In genomic region chr1:1371741-1372711, GRCh38 we compare ENCODE assay signal across 1 cellular context.
A peak's percentile ranks its signal among the peaks of the same experiment; 100 is the strongest.
TF ChIP-seq lines count a peak whose summit lies in the region.

No MANE protein-coding gene starts in this region.

TF ChIP-seq in HepG2, 621 proteins besides CTCF, POLR2A, EP300 and RAD21 (continued from another document and continues in another):
- TF ChIP-seq ARID5B (CRISPR knock-in tag; IDR thresholded peaks at IDR 0.05) (no peak), PBX2 (CRISPR knock-in tag; IDR thresholded peaks at IDR 0.05) (no peak), ZBTB49 (CRISPR knock-in tag; IDR thresholded peaks at IDR 0.05; ENCODE audit: borderline replicate concordance) (no peak), KDM2A (CRISPR knock-in tag; IDR thresholded peaks at IDR 0.05; ENCODE audit: borderline replicate concordance, low read depth) (peak; percentile 67; the same call in 1 of the 2 replicates), MTA1 (CRISPR knock-in tag; IDR thresholded peaks at IDR 0.05; ENCODE audit: borderline replicate concordance) (0 out of 2 replicates have a peak, but pooled peaks have one; percentile 59), NCOA5 (CRISPR knock-in tag; IDR thresholded peaks at IDR 0.05) (no peak), IKZF5 (CRISPR knock-in tag; IDR thresholded peaks at IDR 0.05) (peak; percentile 22; the same call in 1 of the 2 replicates), KLF16 (CRISPR knock-in tag; IDR thresholded peaks at IDR 0.05) (0 out of 4 replicates have a peak, but pooled peaks of 1 of the 2 experiments have one; percentile 30), KDM4B (CRISPR knock-in tag; IDR thresholded peaks at IDR 0.05) (no peak), CEBPZ (IDR thresholded peaks at IDR 0.05; ENCODE audit: low read length) (no peak), NONO (IDR thresholded peaks at IDR 0.05) (no peak), NONO (CRISPR knock-in tag; conservative IDR thresholded peaks at IDR 0.05) (0 out of 2 replicates have a peak, but pooled peaks have one; percentile 51), GFI1 (CRISPR knock-in tag; IDR thresholded peaks at IDR 0.05; ENCODE audit: borderline replicate concordance) (no peak), SRY (CRISPR knock-in tag; IDR thresholded peaks at IDR 0.05) (no peak), HNRNPL (IDR thresholded peaks at IDR 0.05; ENCODE audit: low read depth, low read length) (0 out of 2 replicates have a peak, but pooled peaks have one; percentile 45), ESRRA (CRISPR knock-in tag; IDR thresholded peaks at IDR 0.05; ENCODE audit: low read depth) (no peak), KDM3A (CRISPR knock-in tag; IDR thresholded peaks at IDR 0.05; ENCODE audit: low read depth) (peak; percentile 23; the same call in 1 of the 2 replicates), ZNF619 (CRISPR knock-in tag; IDR thresholded peaks at IDR 0.05) (peak; percentile 13; the same call in 1 of the 2 replicates), ZNF879 (CRISPR knock-in tag; IDR thresholded peaks at IDR 0.05) (no peak), RARA (CRISPR knock-in tag; IDR thresholded peaks at IDR 0.05) (no peak), STAG1 (CRISPR knock-in tag; IDR thresholded peaks at IDR 0.05) (peak; percentile 71), XRCC5 (optimal IDR thresholded peaks at IDR 0.05; ENCODE audit: low read length) (peak; percentile 80), SMC3 (IDR thresholded peaks at IDR 0.05; ENCODE audit: low read length) (peak; percentile 58; the same call in 1 of the 2 replicates), ZNF280D (CRISPR knock-in tag; IDR thresholded peaks at IDR 0.05) (0 out of 2 replicates have a peak, but pooled peaks have one; percentile 32), HNRNPLL (IDR thresholded peaks at IDR 0.05; ENCODE audit: low read depth, low read length, poor library complexity, severe bottlenecking) (no peak), NR2C2 (CRISPR knock-in tag; IDR thresholded peaks at IDR 0.05; ENCODE audit: borderline replicate concordance) (no peak), GABPA (IDR thresholded peaks at IDR 0.05; ENCODE audit: low read depth, low read length) (no peak), GABPA (CRISPR knock-in tag; IDR thresholded peaks at IDR 0.05; ENCODE audit: low read depth) (peak; percentile 57), ZBTB37 (CRISPR knock-in tag; IDR thresholded peaks at IDR 0.05) (no peak), ZNF547 (CRISPR knock-in tag; IDR thresholded peaks at IDR 0.05) (0 out of 2 replicates have a peak, but pooled peaks have one; percentile 21), ZNF30 (CRISPR knock-in tag; IDR thresholded peaks at IDR 0.05) (no peak), MIER2 (CRISPR knock-in tag; IDR thresholded peaks at IDR 0.05) (no peak), CAMTA2 (CRISPR knock-in tag; IDR thresholded peaks at IDR 0.05; ENCODE audit: borderline replicate concordance) (no peak), AKAP8 (CRISPR knock-in tag; IDR thresholded peaks at IDR 0.05) (peak; percentile 17; the same call in 1 of the 2 replicates), ZFP91 (CRISPR knock-in tag; IDR thresholded peaks at IDR 0.05; ENCODE audit: borderline replicate concordance) (peak; percentile 66; the same call in 1 of the 2 replicates), ZFP37 (CRISPR knock-in tag; IDR thresholded peaks at IDR 0.05; ENCODE audit: borderline replicate concordance) (no peak), MYNN (CRISPR knock-in tag; IDR thresholded peaks at IDR 0.05; ENCODE audit: low read depth) (no peak), ZC3H13 (CRISPR knock-in tag; IDR thresholded peaks at IDR 0.05) (peak; percentile 57), PHF21A (CRISPR knock-in tag; IDR thresholded peaks at IDR 0.05) (0 out of 2 replicates have a peak, but pooled peaks have one; percentile 14), ZMAT3 (CRISPR knock-in tag; conservative IDR thresholded peaks at IDR 0.05) (no peak), HOXA3 (CRISPR knock-in tag; IDR thresholded peaks at IDR 0.05) (peak; percentile 50), HMGXB4 (CRISPR knock-in tag; IDR thresholded peaks at IDR 0.05; ENCODE audit: borderline replicate concordance in 1 of 2, low read depth in 1 of 2) (peak in 1 of 2 experiments; percentile 74; a peak in 2 of 4 replicates), ZNF468 (CRISPR knock-in tag; IDR thresholded peaks at IDR 0.05) (no peak)
